Comparison of ENCODE assay signal across 1 cellular context in the genomic region with DNA sequence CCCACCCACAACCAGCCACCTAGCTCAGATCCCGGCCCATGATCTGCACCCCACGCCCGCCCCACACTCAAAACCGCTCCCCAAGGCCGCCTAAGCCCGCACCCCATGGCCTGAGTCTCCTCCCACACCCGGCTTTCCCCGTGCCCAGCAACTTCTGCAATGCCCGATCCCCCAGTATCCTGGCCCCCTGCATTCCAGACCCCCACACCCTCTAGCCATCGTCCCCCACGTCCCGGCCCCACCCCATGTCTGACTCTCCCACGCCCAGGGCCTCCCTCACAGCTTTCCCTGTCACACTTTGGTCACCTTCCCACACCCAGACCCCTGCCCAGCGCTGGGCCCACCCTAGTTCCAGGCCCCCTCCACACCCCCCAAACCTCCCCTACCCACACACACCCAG.
TF ChIP-seq lines count a peak whose summit lies in the region.

No MANE protein-coding gene starts in this region.

TF ChIP-seq in SK-N-SH, 30 proteins besides CTCF, POLR2A, EP300 and RAD21 (continued from another document):
- TF ChIP-seq, protein P1, sequence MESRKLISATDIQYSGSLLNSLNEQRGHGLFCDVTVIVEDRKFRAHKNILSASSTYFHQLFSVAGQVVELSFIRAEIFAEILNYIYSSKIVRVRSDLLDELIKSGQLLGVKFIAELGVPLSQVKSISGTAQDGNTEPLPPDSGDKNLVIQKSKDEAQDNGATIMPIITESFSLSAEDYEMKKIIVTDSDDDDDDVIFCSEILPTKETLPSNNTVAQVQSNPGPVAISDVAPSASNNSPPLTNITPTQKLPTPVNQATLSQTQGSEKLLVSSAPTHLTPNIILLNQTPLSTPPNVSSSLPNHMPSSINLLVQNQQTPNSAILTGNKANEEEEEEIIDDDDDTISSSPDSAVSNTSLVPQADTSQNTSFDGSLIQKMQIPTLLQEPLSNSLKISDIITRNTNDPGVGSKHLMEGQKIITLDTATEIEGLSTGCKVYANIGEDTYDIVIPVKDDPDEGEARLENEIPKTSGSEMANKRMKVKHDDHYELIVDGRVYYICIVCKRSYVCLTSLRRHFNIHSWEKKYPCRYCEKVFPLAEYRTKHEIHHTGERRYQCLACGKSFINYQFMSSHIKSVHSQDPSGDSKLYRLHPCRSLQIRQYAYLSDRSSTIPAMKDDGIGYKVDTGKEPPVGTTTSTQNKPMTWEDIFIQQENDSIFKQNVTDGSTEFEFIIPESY (IDR thresholded peaks at IDR 0.05; ENCODE audit: borderline replicate concordance, low read depth) = no peak
- TF ChIP-seq ELF1 (IDR thresholded peaks at IDR 0.05) (no peak), GABPA (IDR thresholded peaks at IDR 0.05; ENCODE audit: low read depth) (no peak)
